ENCODE assay signal across 16 cellular contexts in the genomic region with DNA sequence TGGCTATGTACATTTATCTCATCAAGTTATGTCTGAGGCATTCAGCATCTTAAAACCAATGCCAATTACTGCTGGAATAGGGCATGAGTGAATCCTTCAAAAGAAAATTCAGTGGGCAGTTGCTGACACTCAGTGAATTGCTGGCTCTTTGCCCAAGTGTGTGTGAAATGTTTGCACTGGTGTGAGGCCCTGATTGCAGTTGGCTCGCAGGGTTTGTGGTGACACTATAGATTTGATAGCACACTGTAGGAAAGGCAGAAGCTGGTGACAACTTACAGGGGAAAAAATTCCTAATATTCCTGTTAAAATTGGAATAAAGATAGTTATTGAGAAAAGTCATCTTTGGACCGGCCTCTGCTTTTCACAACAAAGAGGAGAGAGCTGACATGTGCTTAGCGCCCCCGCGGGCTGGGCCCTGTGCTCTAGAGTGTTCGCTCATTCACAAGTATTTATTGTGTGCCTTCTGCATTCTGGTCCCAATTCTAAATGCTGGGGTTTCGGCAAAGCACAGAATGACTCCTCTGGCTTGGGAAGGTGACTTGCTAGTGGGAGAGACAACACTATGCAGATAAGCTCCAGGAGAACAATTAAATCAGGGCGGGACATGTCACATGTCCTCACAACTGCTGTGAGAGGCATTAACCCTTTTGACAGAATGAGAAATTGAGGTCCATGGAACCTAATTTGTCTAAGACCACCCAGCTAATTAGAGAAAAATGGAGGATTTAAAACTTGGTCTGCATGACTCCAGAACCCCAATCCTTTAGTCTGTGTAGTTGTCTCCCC.
DNase-seq lines count a peak whose midpoint lies in the region; ATAC-seq and TF ChIP-seq lines count a peak whose summit lies in the region.
"Had no signal": no experiment of that assay in that cellular context is flagged by ENCODE, and none has a peak within 500 bp of the region (broad histone marks: within the 10 kb centered on the region; RNA-seq: fewer than 3 reads in every experiment).

No MANE protein-coding gene starts in this region.

- H3K4me1 ChIP-seq in mucosa of descending colon (ENCODE audit: low read depth) = peaks cover 4% of the 10 kb centered on the region
- H3K4me1 ChIP-seq: BLaER1, sigmoid colon had no signal

- no peak for TF ChIP-seq CTCF in mucosa of descending colon (IDR thresholded peaks at IDR 0.05)

- ATAC-seq in mucosa of descending colon = peak; percentile 88
- ATAC-seq in HG02642 (IDR thresholded peaks at IDR 0.05; ENCODE audit: poor library complexity, unreplicated experiment) = no peak
- no peak for ATAC-seq in GM21381 (IDR thresholded peaks at IDR 0.05; ENCODE audit: unreplicated experiment)
- no peak for ATAC-seq in HG03469 (IDR thresholded peaks at IDR 0.05; ENCODE audit: unreplicated experiment)
- ATAC-seq: activated naive CD8-positive, alpha-beta T cell treated with anti-CD3 and anti-CD28 coated beads, Interleukin-2, amount 50 U/mL, for 24 hours had no signal

- H3K9me3 ChIP-seq in mucosa of descending colon = no peaks in the 10 kb centered on the region
- H3K9me3 ChIP-seq: BLaER1, sigmoid colon, tibial artery had no signal

- intact Hi-C loops in mucosa of descending colon (cut with DNase I, micrococcal nuclease) = no loop called here

- no peak overlapping the region for H3K4me3 ChIP-seq in mucosa of descending colon
- H3K4me3 ChIP-seq: BLaER1, sigmoid colon, tibial artery had no signal

- H3K36me3 ChIP-seq in mucosa of descending colon (ENCODE audit: low read depth) = no peaks in the 10 kb centered on the region
- H3K36me3 ChIP-seq: BLaER1, sigmoid colon, tibial artery, WERI-Rb-1 had no signal

- DNase-seq in DMS153 treated with DMSO at 0.1 percent for 48 hours (lab: John Stamatoyannopoulos, UW; ENCODE audit: unreplicated experiment) = peak; percentile 21
- DNase-seq in NCI-H1092 treated with DMSO at 0.1 percent for 48 hours (lab: John Stamatoyannopoulos, UW) = peak; percentile 29
- DNase-seq in amygdala (lab: John Stamatoyannopoulos, UW) = peak in 31 of 56 donors; percentile 7 to 73 (median 31)
- peak; percentile 38 to 81 (median 45) for DNase-seq in mucosa of descending colon
- DNase-seq: activated naive CD8-positive, alpha-beta T cell treated with anti-CD3 and anti-CD28 coated beads, Interleukin-2, amount 50 U/mL, for 24 hours; DMS79; NCI-H2171; nephron progenitor cell; sigmoid colon; stimulated activated CD4-positive, alpha-beta T cell treated with anti-CD3 and anti-CD28 coated beads, Interleukin-4, amount 100 ng/mL, for 24 hours; tibial artery; WERI-Rb-1 had no signal
